ENCODE assay signal across 1 cellular context in genomic region chr22:20414450-20414849, GRCh38.
TF ChIP-seq lines count a peak whose summit lies in the region.

No MANE protein-coding gene starts in this region.

TF ChIP-seq in K562, 482 proteins besides CTCF, POLR2A, EP300 and RAD21 (continued from another document and continues in another):
- TF ChIP-seq ARID3A (IDR thresholded peaks at IDR 0.05; ENCODE audit: borderline replicate concordance, low read depth, low read length) (no peak), CC2D1A (IDR thresholded peaks at IDR 0.05) (no peak), POLR3G (IDR thresholded peaks at IDR 0.05; ENCODE audit: extremely low read depth, insufficient read length, insufficient replicate concordance) (no peak), TRIM28 (IDR thresholded peaks at IDR 0.05) (no peak), ZC3H8 (IDR thresholded peaks at IDR 0.05) (no peak), FOXK2 (conservative IDR thresholded peaks at IDR 0.05 in 1 of 2, IDR thresholded peaks at IDR 0.05 in 1 of 2; ENCODE audit: low read depth in 2 of 2) (no peak), ZNF263 (CRISPR knock-in tag; IDR thresholded peaks at IDR 0.05; ENCODE audit: borderline replicate concordance) (no peak), NCOA6 (IDR thresholded peaks at IDR 0.05) (no peak), TFAP4 (CRISPR knock-in tag; IDR thresholded peaks at IDR 0.05; ENCODE audit: borderline replicate concordance) (no peak), SNAPC5 (CRISPR knock-in tag; IDR thresholded peaks at IDR 0.05) (no peak), GATA2 (CRISPR knock-in tag; IDR thresholded peaks at IDR 0.05) (no peak), HOXB6 (CRISPR knock-in tag; IDR thresholded peaks at IDR 0.05; ENCODE audit: borderline replicate concordance) (no peak), SMAD4 (CRISPR knock-in tag; conservative IDR thresholded peaks at IDR 0.05) (no peak), ZNF551 (CRISPR knock-in tag; IDR thresholded peaks at IDR 0.05) (no peak), RERE (CRISPR knock-in tag; IDR thresholded peaks at IDR 0.05; ENCODE audit: borderline replicate concordance) (no peak), ARID1B (IDR thresholded peaks at IDR 0.05) (no peak), TEAD1 (CRISPR knock-in tag; IDR thresholded peaks at IDR 0.05) (no peak), ZNF124 (CRISPR knock-in tag; IDR thresholded peaks at IDR 0.05) (no peak), PML (IDR thresholded peaks at IDR 0.05; ENCODE audit: low read length) (no peak), POLR2AphosphoS5 (IDR thresholded peaks at IDR 0.05; ENCODE audit: control insufficient read depth, insufficient read depth, low read depth, low read length) (no peak), HMGXB4 (CRISPR knock-in tag; IDR thresholded peaks at IDR 0.05) (no peak), ZNF766 (CRISPR knock-in tag; conservative IDR thresholded peaks at IDR 0.05) (no peak), SMAD3 (CRISPR knock-in tag; conservative IDR thresholded peaks at IDR 0.05) (no peak), SETDB1 (IDR thresholded peaks at IDR 0.05; ENCODE audit: low read length) (no peak), MEF2D (tag; conservative IDR thresholded peaks at IDR 0.05; ENCODE audit: low read depth) (no peak), ZNF354B (CRISPR knock-in tag; IDR thresholded peaks at IDR 0.05) (no peak), BDP1 (IDR thresholded peaks at IDR 0.05; ENCODE audit: insufficient read depth, insufficient read length) (no peak), FOXJ3 (CRISPR knock-in tag; IDR thresholded peaks at IDR 0.05) (no peak), SUPT5H (IDR thresholded peaks at IDR 0.05) (no peak), LARP7 (IDR thresholded peaks at IDR 0.05) (no peak), SOX6 (IDR thresholded peaks at IDR 0.05) (no peak), HNRNPL (IDR thresholded peaks at IDR 0.05; ENCODE audit: low read depth, low read length) (no peak), MAX (CRISPR knock-in tag; IDR thresholded peaks at IDR 0.05) (no peak), RFX1 (IDR thresholded peaks at IDR 0.05) (no peak), LEF1 (IDR thresholded peaks at IDR 0.05) (no peak), CSDE1 (IDR thresholded peaks at IDR 0.05) (no peak), HNRNPLL (IDR thresholded peaks at IDR 0.05; ENCODE audit: low read depth, low read length, poor library complexity, severe bottlenecking) (no peak), ATF7 (IDR thresholded peaks at IDR 0.05) (no peak), ATF1 (CRISPR knock-in tag; IDR thresholded peaks at IDR 0.05) (no peak), ATF1 (tag; IDR thresholded peaks at IDR 0.05) (no peak), TCF7L2 (IDR thresholded peaks at IDR 0.05; ENCODE audit: low read depth, low read length) (no peak), ZBTB33 (CRISPR knock-in tag; IDR thresholded peaks at IDR 0.05) (no peak), TAF15 (IDR thresholded peaks at IDR 0.05; ENCODE audit: low read depth, low read length) (no peak), ZNF76 (CRISPR knock-in tag; IDR thresholded peaks at IDR 0.05; ENCODE audit: borderline replicate concordance) (no peak), BCLAF1 (IDR thresholded peaks at IDR 0.05; ENCODE audit: borderline replicate concordance in 1 of 2, control insufficient read depth in 1 of 2, low read depth in 2 of 2, low read length in 1 of 2) (no peak), ELK1 (CRISPR knock-in tag; IDR thresholded peaks at IDR 0.05) (no peak), NCOA1 (IDR thresholded peaks at IDR 0.05; ENCODE audit: low read depth) (no peak), ARNT (IDR thresholded peaks at IDR 0.05) (no peak), CBX2 (IDR thresholded peaks at IDR 0.05; ENCODE audit: insufficient read depth, low read length, poor library complexity, severe bottlenecking) (no peak), CXXC5 (CRISPR knock-in tag; IDR thresholded peaks at IDR 0.05) (peak; percentile 14; the same call in 1 of the 2 replicates), GTF3C2 (IDR thresholded peaks at IDR 0.05; ENCODE audit: borderline replicate concordance, extremely low read depth, insufficient read length) (no peak), TEAD2 (tag; IDR thresholded peaks at IDR 0.05) (no peak), NCOA2 (IDR thresholded peaks at IDR 0.05; ENCODE audit: partially characterized antibody in 2 of 2) (no peak)
